In genomic region chr1:40397258-40397657, GRCh38 we compare ENCODE assay signal across 15 cellular contexts. TPM values are rescaled to one million over a fixed set of nuclear protein-coding genes. Genes with fewer than 3 reads are reported as not detected.
A peak's percentile ranks its signal among the peaks of the same experiment; 100 is the strongest.
DNase-seq lines count a peak whose midpoint lies in the region; ATAC-seq and TF ChIP-seq lines count a peak whose summit lies in the region.
"Had no signal": no experiment of that assay in that cellular context is flagged by ENCODE, and none has a peak within 500 bp of the region (broad histone marks: within the 10 kb centered on the region; RNA-seq: fewer than 3 reads in every experiment).

No MANE protein-coding gene starts in this region.

- H3K4me1 ChIP-seq in muscle layer of duodenum (ENCODE audit: control insufficient read depth in 1 of 2, insufficient read depth in 2 of 2, low read length in 2 of 2) (peaks cover under 1 to 6% of the 10 kb centered on the region in 2 donors), upper lobe of right lung (peaks cover 33% of the 10 kb centered on the region), vagina (peaks cover 18% of the 10 kb centered on the region), smooth muscle cell (ENCODE audit: low read depth) (no peaks in the 10 kb centered on the region)

- H3K4me1 Mint-ChIP-seq in activated naive CD4-positive, alpha-beta T cell treated with anti-CD3 and anti-CD28 coated beads for 36 hours (ENCODE audit: low read depth) = peaks cover 90% of the 10 kb centered on the region
- H3K4me1 Mint-ChIP-seq in activated T-helper 2 cell treated with anti-CD3 and anti-CD28 coated beads, Interferon-gamma antibody, Interleukin-2, Interleukin-4, amounts not matched to agents 10 μg/mL and 5 μg/mL and 100 μg/mL, durations not matched to agents 14 hours and 24 hours and 36 hours (ENCODE audit: low read depth) = peaks cover 78% of the 10 kb centered on the region

- ATAC-seq in upper lobe of right lung (no peak), GM21528 (IDR thresholded peaks at IDR 0.05; ENCODE audit: low FRiP score, unreplicated experiment) (no peak)
- ATAC-seq: activated CD8-positive, alpha-beta memory T cell treated with anti-CD3 and anti-CD28 coated beads, Interleukin-2, amount 10 ng/mL, durations not matched to agents 7 days and 5 days; gastrocnemius medialis had no signal

- peak overlapping the region; percentile 47 for H3K4me3 Mint-ChIP-seq in activated naive CD4-positive, alpha-beta T cell treated with anti-CD3 and anti-CD28 coated beads for 36 hours
- no peak overlapping the region for H3K4me3 Mint-ChIP-seq in activated T-helper 2 cell treated with anti-CD3 and anti-CD28 coated beads, Interferon-gamma antibody, Interleukin-2, Interleukin-4, amounts not matched to agents 10 μg/mL and 5 μg/mL and 100 μg/mL, durations not matched to agents 14 hours and 24 hours and 36 hours (ENCODE audit: low read depth)
- H3K4me3 Mint-ChIP-seq: activated CD8-positive, alpha-beta memory T cell treated with anti-CD3 and anti-CD28 coated beads, Interleukin-2, amount 10 ng/mL, durations not matched to agents 7 days and 5 days had no signal

- DNase-seq in activated naive CD4-positive, alpha-beta T cell treated with anti-CD3 and anti-CD28 coated beads for 36 hours = no peak
- DNase-seq in activated naive CD4-positive, alpha-beta T cell (lab: John Stamatoyannopoulos, UW) = no peak
- DNase-seq in activated T-helper 2 cell treated with anti-CD3 and anti-CD28 coated beads, Interferon-gamma antibody, Interleukin-2, Interleukin-4, amounts not matched to agents 10 μg/mL and 5 μg/mL and 100 μg/mL, durations not matched to agents 14 hours and 24 hours and 36 hours (ENCODE audit: low spot score) = no peak
- no peak for DNase-seq in upper lobe of right lung
- DNase-seq in vagina (ENCODE audit: extremely low spot score in 2 of 2) = no peak
- DNase-seq in smooth muscle cell (lab: John Stamatoyannopoulos, UW; ENCODE audit: unreplicated experiment) = no peak
- DNase-seq: activated CD8-positive, alpha-beta memory T cell treated with anti-CD3 and anti-CD28 coated beads, Interleukin-2, amount 10 ng/mL, durations not matched to agents 7 days and 5 days; effector CD8-positive, alpha-beta T cell; gastrocnemius medialis; GM23248; KG1; NCI-H146; NCI-H524 treated with DMSO at 0.1 percent for 48 hours had no signal

- TF ChIP-seq POLR2A in vagina (IDR thresholded peaks at IDR 0.05) = no peak

- H3F3A ChIP-seq in smooth muscle cell (ENCODE audit: low read depth) = no peaks in the 10 kb centered on the region

- TF ChIP-seq CTCF in upper lobe of right lung (IDR thresholded peaks at IDR 0.05) (no peak), vagina (IDR thresholded peaks at IDR 0.05) (no peak), smooth muscle cell (IDR thresholded peaks at IDR 0.05; ENCODE audit: borderline replicate concordance, insufficient read depth, poor library complexity, severe bottlenecking) (no peak)

- H3K4me2 ChIP-seq in smooth muscle cell = no peak overlapping the region

- CTCF ChIA-PET in activated naive CD4-positive, alpha-beta T cell treated with anti-CD3 and anti-CD28 coated beads for 36 hours (lab: Charles Lee) = interaction anchor here (1.0 kb wide), 2 partner anchors 14 to 82 kb away, joined by 3 read pairs; no protein-coding TSS in a partner anchor

- H4K20me1 ChIP-seq in smooth muscle cell (ENCODE audit: low read depth) = peaks cover 73% of the 10 kb centered on the region

- peaks cover 57% of the 10 kb centered on the region for H3K79me2 ChIP-seq in smooth muscle cell (ENCODE audit: low read depth)

- H2AFZ ChIP-seq in smooth muscle cell (ENCODE audit: low read depth) = no peak overlapping the region
- H2AFZ ChIP-seq: GM23248 had no signal

- H3K36me3 ChIP-seq in muscle layer of duodenum (ENCODE audit: control insufficient read depth in 1 of 2, insufficient read depth in 2 of 2, low read length in 2 of 2) = no peaks in the 10 kb centered on the region
- H3K36me3 ChIP-seq in upper lobe of right lung = no peaks in the 10 kb centered on the region
- H3K36me3 ChIP-seq in vagina = no peaks in the 10 kb centered on the region
- H3K36me3 ChIP-seq in smooth muscle cell (ENCODE audit: low read depth) = no peaks in the 10 kb centered on the region
- H3K36me3 ChIP-seq: gastrocnemius medialis had no signal

- H3K27ac ChIP-seq in muscle layer of duodenum (ENCODE audit: low read length) (peak overlapping the region; percentile 26), upper lobe of right lung (peak overlapping the region; percentile 71), vagina (no peak overlapping the region), smooth muscle cell (ENCODE audit: low read depth) (no peak overlapping the region)
- H3K27ac ChIP-seq: GM23248 had no signal

- intact Hi-C loops in activated naive CD4-positive, alpha-beta T cell treated with anti-CD3 and anti-CD28 coated beads for 36 hours (cut with micrococcal nuclease) = no loop called here
- intact Hi-C loops in activated T-helper 2 cell treated with anti-CD3 and anti-CD28 coated beads, Interferon-gamma antibody, Interleukin-2, Interleukin-4, amounts not matched to agents 10 μg/mL and 5 μg/mL and 100 μg/mL, durations not matched to agents 14 hours and 24 hours and 36 hours (cut with micrococcal nuclease) = no loop called here
- intact Hi-C loops in upper lobe of right lung (cut with DNase I) (no loop called here), vagina (cut with DNase I) (no loop called here)

- no peaks in the 10 kb centered on the region for H3K27me3 Mint-ChIP-seq in activated naive CD4-positive, alpha-beta T cell treated with anti-CD3 and anti-CD28 coated beads for 36 hours (ENCODE audit: low read depth)
- H3K27me3 Mint-ChIP-seq in activated T-helper 2 cell treated with anti-CD3 and anti-CD28 coated beads, Interferon-gamma antibody, Interleukin-2, Interleukin-4, amounts not matched to agents 10 μg/mL and 5 μg/mL and 100 μg/mL, durations not matched to agents 14 hours and 24 hours and 36 hours (ENCODE audit: low read depth) = no peaks in the 10 kb centered on the region
- H3K27me3 Mint-ChIP-seq: activated CD8-positive, alpha-beta memory T cell treated with anti-CD3 and anti-CD28 coated beads, Interleukin-2, amount 10 ng/mL, durations not matched to agents 7 days and 5 days had no signal

- peaks cover 67% of the 10 kb centered on the region for H3K36me3 Mint-ChIP-seq in activated naive CD4-positive, alpha-beta T cell treated with anti-CD3 and anti-CD28 coated beads for 36 hours (ENCODE audit: low read depth)
- peaks cover 70% of the 10 kb centered on the region for H3K36me3 Mint-ChIP-seq in activated T-helper 2 cell treated with anti-CD3 and anti-CD28 coated beads, Interferon-gamma antibody, Interleukin-2, Interleukin-4, amounts not matched to agents 10 μg/mL and 5 μg/mL and 100 μg/mL, durations not matched to agents 14 hours and 24 hours and 36 hours (ENCODE audit: low read depth)

- no peak overlapping the region for H3K4me3 ChIP-seq in muscle layer of duodenum (ENCODE audit: low read depth in 1 of 2, low read length in 2 of 2)
- no peak overlapping the region for H3K4me3 ChIP-seq in upper lobe of right lung
- no peak overlapping the region for H3K4me3 ChIP-seq in vagina
- H3K4me3 ChIP-seq in smooth muscle cell = no peak overlapping the region
- H3K4me3 ChIP-seq: gastrocnemius medialis, GM23248 had no signal

- no peaks in the 10 kb centered on the region for H3K9me3 ChIP-seq in muscle layer of duodenum (ENCODE audit: control insufficient read depth in 1 of 2, low read length in 2 of 2)
- no peaks in the 10 kb centered on the region for H3K9me3 ChIP-seq in upper lobe of right lung
- no peaks in the 10 kb centered on the region for H3K9me3 ChIP-seq in vagina
- H3K9me3 ChIP-seq in smooth muscle cell (replicated peaks; ENCODE audit: low read depth) = no peaks in the 10 kb centered on the region
- H3K9me3 ChIP-seq: gastrocnemius medialis had no signal

- no peak overlapping the region for H3K9ac ChIP-seq in smooth muscle cell (ENCODE audit: low read depth)
- H3K9ac ChIP-seq: GM23248 had no signal

- 99% methylated on average over 2 of the region's 2 CpGs for WGBS in smooth muscle cell (ENCODE audit: low lambda C conversion rate)

- H3K27me3 ChIP-seq in muscle layer of duodenum (ENCODE audit: low read depth, low read length) (no peaks in the 10 kb centered on the region), upper lobe of right lung (no peaks in the 10 kb centered on the region), vagina (no peaks in the 10 kb centered on the region), smooth muscle cell (ENCODE audit: low read depth) (no peaks in the 10 kb centered on the region)
- H3K27me3 ChIP-seq: gastrocnemius medialis had no signal

- peak overlapping the region; percentile 95 for H3K27ac Mint-ChIP-seq in activated naive CD4-positive, alpha-beta T cell treated with anti-CD3 and anti-CD28 coated beads for 36 hours
- H3K27ac Mint-ChIP-seq in activated T-helper 2 cell treated with anti-CD3 and anti-CD28 coated beads, Interferon-gamma antibody, Interleukin-2, Interleukin-4, amounts not matched to agents 10 μg/mL and 5 μg/mL and 100 μg/mL, durations not matched to agents 14 hours and 24 hours and 36 hours = peak overlapping the region; percentile 49

- no peaks in the 10 kb centered on the region for H3K9me3 Mint-ChIP-seq in activated naive CD4-positive, alpha-beta T cell treated with anti-CD3 and anti-CD28 coated beads for 36 hours
- H3K9me3 Mint-ChIP-seq in activated T-helper 2 cell treated with anti-CD3 and anti-CD28 coated beads, Interferon-gamma antibody, Interleukin-2, Interleukin-4, amounts not matched to agents 10 μg/mL and 5 μg/mL and 100 μg/mL, durations not matched to agents 14 hours and 24 hours and 36 hours = peaks cover 4% of the 10 kb centered on the region

RNA-seq across cellular contexts. Expression of gene SMAP2, which starts 23.7 kb away (rescaled TPM):
- total RNA-seq in activated naive CD4-positive, alpha-beta T cell treated with anti-CD3 and anti-CD28 coated beads for 36 hours = 100 to 1,000 TPM; 390 to 391 TPM
- 185 and 186 TPM in 2 replicates for total RNA-seq in activated T-helper 2 cell treated with anti-CD3 and anti-CD28 coated beads, Interferon-gamma antibody, Interleukin-2, Interleukin-4, amounts not matched to agents 10 μg/mL and 5 μg/mL and 100 μg/mL, durations not matched to agents 14 hours and 24 hours and 36 hours
- total RNA-seq in upper lobe of right lung (55.3 TPM), vagina (24.8 TPM), smooth muscle cell (16.0 and 18.4 TPM in 2 replicates)
- 22.5 and 29.7 TPM in 2 replicates for polyA plus RNA-seq in smooth muscle cell

RNA-seq across cellular contexts. Expression of gene ZFP69B, which starts 53.0 kb away (rescaled TPM):
- 10 to 100 TPM; 11.2 to 11.3 TPM for total RNA-seq in activated naive CD4-positive, alpha-beta T cell treated with anti-CD3 and anti-CD28 coated beads for 36 hours
- total RNA-seq in activated T-helper 2 cell treated with anti-CD3 and anti-CD28 coated beads, Interferon-gamma antibody, Interleukin-2, Interleukin-4, amounts not matched to agents 10 μg/mL and 5 μg/mL and 100 μg/mL, durations not matched to agents 14 hours and 24 hours and 36 hours = 4.7 and 5.4 TPM in 2 replicates
- total RNA-seq in upper lobe of right lung (1.3 TPM), vagina (1.2 TPM), smooth muscle cell (6.5 and 6.8 TPM in 2 replicates)
- 1.5 and 4.3 TPM in 2 replicates for polyA plus RNA-seq in smooth muscle cell

Comparison
In these comparisons a context has a peak if more than half of its experiments do, and no peak if none do; other contexts are left out.
1. H3K27ac ChIP-seq: peak in muscle layer of duodenum (single experiment) and upper lobe of right lung (single experiment); none in vagina (single experiment) and smooth muscle cell (single experiment).